In the genomic region with DNA sequence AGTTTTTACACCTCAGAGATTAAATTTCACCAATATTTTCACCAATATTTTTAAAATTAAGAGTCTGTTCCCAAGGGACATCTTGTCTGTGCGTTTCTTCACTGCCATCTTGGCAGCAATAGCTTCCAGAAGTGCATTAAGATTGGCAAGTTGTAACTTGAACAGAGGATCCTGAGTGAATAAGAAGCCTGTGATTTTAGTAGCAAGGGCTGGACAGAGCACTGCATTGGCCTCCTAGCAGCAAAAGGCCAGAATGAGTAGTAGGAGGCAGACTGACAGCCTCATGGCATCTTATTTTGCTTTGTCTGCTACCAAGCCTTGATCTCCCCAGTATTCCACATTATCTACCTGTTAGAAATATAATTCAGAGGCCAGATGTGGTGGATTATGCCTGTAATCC, we compare ENCODE assay signal across 1 cellular context.
TF ChIP-seq lines count a peak whose summit lies in the region.

No MANE protein-coding gene starts in this region.

TF ChIP-seq in GM23338, 12 proteins besides CTCF, POLR2A, EP300 and RAD21 (continued from another document):
- TF ChIP-seq ZNF462 (CRISPR knock-in tag; IDR thresholded peaks at IDR 0.05) (no peak), NANOG (IDR thresholded peaks at IDR 0.05; ENCODE audit: borderline replicate concordance) (no peak), POLR2AphosphoS5 (IDR thresholded peaks at IDR 0.05; ENCODE audit: low read depth) (no peak), ZNF331 (CRISPR knock-in tag; IDR thresholded peaks at IDR 0.05; ENCODE audit: low read depth) (no peak), CREB1 (CRISPR knock-in tag; IDR thresholded peaks at IDR 0.05; ENCODE audit: low read depth) (no peak)
- TF ChIP-seq, protein P1, sequence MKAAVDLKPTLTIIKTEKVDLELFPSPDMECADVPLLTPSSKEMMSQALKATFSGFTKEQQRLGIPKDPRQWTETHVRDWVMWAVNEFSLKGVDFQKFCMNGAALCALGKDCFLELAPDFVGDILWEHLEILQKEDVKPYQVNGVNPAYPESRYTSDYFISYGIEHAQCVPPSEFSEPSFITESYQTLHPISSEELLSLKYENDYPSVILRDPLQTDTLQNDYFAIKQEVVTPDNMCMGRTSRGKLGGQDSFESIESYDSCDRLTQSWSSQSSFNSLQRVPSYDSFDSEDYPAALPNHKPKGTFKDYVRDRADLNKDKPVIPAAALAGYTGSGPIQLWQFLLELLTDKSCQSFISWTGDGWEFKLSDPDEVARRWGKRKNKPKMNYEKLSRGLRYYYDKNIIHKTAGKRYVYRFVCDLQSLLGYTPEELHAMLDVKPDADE (IDR thresholded peaks at IDR 0.05), result no peak
